Comparison of ENCODE assay signal across 8 cellular contexts in genomic region chr5:143229426-143229895, GRCh38.
A peak's percentile ranks its signal among the peaks of the same experiment; 100 is the strongest.
DNase-seq lines count a peak whose midpoint lies in the region; TF ChIP-seq lines count a peak whose summit lies in the region.

No MANE protein-coding gene starts in this region.

- no peak for TF ChIP-seq RAD21 in liver (IDR thresholded peaks at IDR 0.05)

- no peaks in the 10 kb centered on the region for H3K36me3 ChIP-seq in HEK293 (ENCODE audit: control insufficient read depth in 2 of 2, insufficient read depth in 1 of 2, low read length in 2 of 2)
- H3K36me3 ChIP-seq in OCI-LY1 (ENCODE audit: insufficient read depth, low read length): no peaks in the 10 kb centered on the region
- no peaks in the 10 kb centered on the region for H3K36me3 ChIP-seq in liver (ENCODE audit: control insufficient read depth in 4 of 4, insufficient read depth in 3 of 4, low read depth in 1 of 4, low read length in 3 of 4)
- no peaks in the 10 kb centered on the region for H3K36me3 ChIP-seq in mammary epithelial cell (ENCODE audit: insufficient read depth, low read length)
- no peaks in the 10 kb centered on the region for H3K36me3 ChIP-seq in SJCRH30

- DNase-seq in OCI-M2 (lab: John Stamatoyannopoulos, UW; ENCODE audit: unreplicated experiment): no peak
- no peak for DNase-seq in mammary epithelial cell
- no peak for DNase-seq in NCI-H526 treated with DMSO at 0.1 percent for 48 hours (lab: John Stamatoyannopoulos, UW)
- no peak for DNase-seq in SJCRH30

- WGBS in liver: 53% methylated on average over 8 of the region's 8 CpGs
- 100% methylated on average over 8 of the region's 8 CpGs for WGBS in mammary epithelial cell (ENCODE audit: low coverage, missing lambda C conversion rate)

- no peaks in the 10 kb centered on the region for H3K4me1 ChIP-seq in HEK293 (ENCODE audit: control insufficient read depth, insufficient read depth, low read length)
- H3K4me1 ChIP-seq in OCI-LY1 (ENCODE audit: insufficient read depth, low read length, severe bottlenecking): peaks cover 62% of the 10 kb centered on the region
- peaks cover 14 to 45% (median 27%) of the 10 kb centered on the region in 4 donors for H3K4me1 ChIP-seq in liver (ENCODE audit: control insufficient read depth in 4 of 4, insufficient read depth in 4 of 4, low read length in 3 of 4)
- peaks cover 5% of the 10 kb centered on the region for H3K4me1 ChIP-seq in mammary epithelial cell (ENCODE audit: insufficient read depth, low read length)
- H3K4me1 ChIP-seq in SJCRH30: peaks cover 23% of the 10 kb centered on the region

- H2AFZ ChIP-seq in OCI-LY1 (ENCODE audit: low read length) (no peak overlapping the region), mammary epithelial cell (ENCODE audit: low read depth, low read length) (no peak overlapping the region)

- TF ChIP-seq POLR2A in GM18526 (IDR thresholded peaks at IDR 0.05; ENCODE audit: extremely low read depth, insufficient read length): peak; percentile 33

- H3F3A ChIP-seq in OCI-LY1 (ENCODE audit: insufficient read depth, low read length): 0 out of 2 replicates have a peak, but pooled peaks cover 7% of the 10 kb centered on the region

- H3K27ac ChIP-seq in HEK293 (ENCODE audit: extremely low read depth, low read depth, low read length) (no peak overlapping the region), OCI-LY1 (ENCODE audit: low read depth, low read length, poor library complexity, severe bottlenecking) (peak overlapping the region; percentile 100), liver (ENCODE audit: low read depth in 1 of 2, low read length in 2 of 2) (peak overlapping the region; percentile 84 to 96), mammary epithelial cell (ENCODE audit: insufficient read depth, low read depth, low read length) (no peak overlapping the region), SJCRH30 (no peak overlapping the region)

- H4K20me1 ChIP-seq in OCI-LY1 (ENCODE audit: insufficient read depth, low read length): no peaks in the 10 kb centered on the region
- no peaks in the 10 kb centered on the region for H4K20me1 ChIP-seq in mammary epithelial cell (ENCODE audit: insufficient read depth, low read length)

- no peaks in the 10 kb centered on the region for H3K9me2 ChIP-seq in OCI-LY1 (ENCODE audit: low read depth, low read length)

- H3K27me3 ChIP-seq in OCI-LY1 (ENCODE audit: insufficient read depth, low read length) (no peaks in the 10 kb centered on the region), liver (ENCODE audit: control insufficient read depth in 4 of 4, insufficient read depth in 4 of 4, low read length in 3 of 4) (no peaks in the 10 kb centered on the region), mammary epithelial cell (ENCODE audit: insufficient read depth, low read length) (no peaks in the 10 kb centered on the region), SJCRH30 (no peaks in the 10 kb centered on the region)

- H3K9ac ChIP-seq in OCI-LY1 (ENCODE audit: low read length) (peak overlapping the region; percentile 79), liver (ENCODE audit: low read depth in 1 of 2, low read length in 2 of 2) (peak overlapping the region in 1 of 2 donors; percentile 20), mammary epithelial cell (ENCODE audit: insufficient read depth, low read length) (no peak overlapping the region)

- no TSS peak for BruUV-seq in mammary epithelial cell (replicated peaks; lab: Mats Ljungman, UMichigan)

- intact Hi-C loops in mammary epithelial cell (cut with micrococcal nuclease): loop anchor here (2.0 kb wide), 1 partner anchor 75 kb away; no protein-coding TSS in a partner anchor

- no peaks in the 10 kb centered on the region for H3K79me2 ChIP-seq in OCI-LY1 (ENCODE audit: insufficient read depth, low read length)
- H3K79me2 ChIP-seq in mammary epithelial cell (ENCODE audit: insufficient read depth, low read length): no peaks in the 10 kb centered on the region

- CTCF ChIA-PET in HEK293 (lab: Yijun Ruan, JAX): no interaction called here
- CTCF ChIA-PET in mammary epithelial cell (lab: Charles Lee; ENCODE audit: low non-redundant PET): no interaction called here

- in situ Hi-C loops in mammary epithelial cell (cut with MboI; ENCODE audit: low sequenced_read_pairs in 2 of 2): no loop called here

- POLR2A ChIA-PET in HEK293 (lab: Yijun Ruan, JAX): no interaction called here

- H3K9me3 ChIP-seq in HEK293 (ENCODE audit: control insufficient read depth, insufficient read depth, low read depth, low read length) (no peaks in the 10 kb centered on the region), OCI-LY1 (ENCODE audit: low read length) (no peaks in the 10 kb centered on the region), liver (ENCODE audit: control insufficient read depth in 4 of 4, low read length in 3 of 4) (no peaks in the 10 kb centered on the region), mammary epithelial cell (replicated peaks; ENCODE audit: insufficient read depth, low read length) (no peaks in the 10 kb centered on the region), SJCRH30 (replicated peaks) (no peaks in the 10 kb centered on the region)

- no peak overlapping the region for H3K4me3 ChIP-seq in HEK293 (ENCODE audit: low read depth, low read length)
- H3K4me3 ChIP-seq in OCI-LY1 (ENCODE audit: low read depth, low read length, poor library complexity, severe bottlenecking): peak overlapping the region; percentile 42
- H3K4me3 ChIP-seq in liver (ENCODE audit: low read depth in 1 of 3, low read length in 3 of 3): no peak overlapping the region
- no peak overlapping the region for H3K4me3 ChIP-seq in mammary epithelial cell (replicated peaks in 1 of 3; ENCODE audit: insufficient read depth in 1 of 3, low read depth in 2 of 3, low read length in 3 of 3)
- H3K4me3 ChIP-seq in SJCRH30: no peak overlapping the region

- peak overlapping the region; percentile 60 for H3K4me2 ChIP-seq in OCI-LY1 (ENCODE audit: low read length)
- no peak overlapping the region for H3K4me2 ChIP-seq in mammary epithelial cell (ENCODE audit: insufficient read depth, low read depth, low read length)

- dilution Hi-C loops in mammary epithelial cell (cut with HindIII; ENCODE audit: low sequenced_read_pairs): no loop called here

- TF ChIP-seq CTCF in HEK293 (tag by site-specific recombination; IDR thresholded peaks at IDR 0.05): no peak
- TF ChIP-seq CTCF in OCI-LY1 (IDR thresholded peaks at IDR 0.05; ENCODE audit: low read length): no peak
- no peak for TF ChIP-seq CTCF in liver (IDR thresholded peaks at IDR 0.05; ENCODE audit: low read depth, low read length, missing input control)
- TF ChIP-seq CTCF in mammary epithelial cell (conservative IDR thresholded peaks at IDR 0.05 in 1 of 2, IDR thresholded peaks at IDR 0.05 in 1 of 2; ENCODE audit: extremely low read depth in 1 of 2, insufficient read depth in 1 of 2, low read depth in 1 of 2, low read length in 2 of 2): no peak

TF ChIP-seq in HEK293, 187 proteins besides CTCF, POLR2A, EP300 and RAD21:
- no peak for TF ChIP-seq ZNF121 (tag by site-specific recombination; IDR thresholded peaks at IDR 0.05)
- no peak for TF ChIP-seq ZNF624 (tag by site-specific recombination; IDR thresholded peaks at IDR 0.05)
- TF ChIP-seq ZIC2 (tag by site-specific recombination; IDR thresholded peaks at IDR 0.05): peak; percentile 25; the same call in 1 of the 2 replicates
TF ChIP-seq in HEK293: peak in this region for 1.

TF ChIP-seq in liver, 16 proteins besides CTCF, POLR2A, EP300 and RAD21:
- no peak for TF ChIP-seq FOXA1 (IDR thresholded peaks at IDR 0.05)
- TF ChIP-seq HNF4A (conservative IDR thresholded peaks at IDR 0.05): no peak
- TF ChIP-seq GABPA (IDR thresholded peaks at IDR 0.05 in 1 of 2, conservative IDR thresholded peaks at IDR 0.05 in 1 of 2): no peak
- TF ChIP-seq MAX (IDR thresholded peaks at IDR 0.05): no peak
- TF ChIP-seq RXRA (IDR thresholded peaks at IDR 0.05): no peak
- TF ChIP-seq SP1 (IDR thresholded peaks at IDR 0.05): no peak
- TF ChIP-seq REST (IDR thresholded peaks at IDR 0.05): no peak
- no peak for TF ChIP-seq NR2F2 (IDR thresholded peaks at IDR 0.05)
- TF ChIP-seq YY1 (IDR thresholded peaks at IDR 0.05): no peak
- TF ChIP-seq ATF3 (IDR thresholded peaks at IDR 0.05): no peak
- TF ChIP-seq FOXA2 (IDR thresholded peaks at IDR 0.05): no peak
- TF ChIP-seq JUND (IDR thresholded peaks at IDR 0.05): no peak

Comparison
In these comparisons a context has a peak if more than half of its experiments do, and no peak if none do; other contexts are left out.
1. H3K27ac ChIP-seq: peak in OCI-LY1 (single experiment) and liver (2 of 2); none in HEK293 (single experiment), mammary epithelial cell (single experiment) and SJCRH30 (single experiment).